In the genomic region with DNA sequence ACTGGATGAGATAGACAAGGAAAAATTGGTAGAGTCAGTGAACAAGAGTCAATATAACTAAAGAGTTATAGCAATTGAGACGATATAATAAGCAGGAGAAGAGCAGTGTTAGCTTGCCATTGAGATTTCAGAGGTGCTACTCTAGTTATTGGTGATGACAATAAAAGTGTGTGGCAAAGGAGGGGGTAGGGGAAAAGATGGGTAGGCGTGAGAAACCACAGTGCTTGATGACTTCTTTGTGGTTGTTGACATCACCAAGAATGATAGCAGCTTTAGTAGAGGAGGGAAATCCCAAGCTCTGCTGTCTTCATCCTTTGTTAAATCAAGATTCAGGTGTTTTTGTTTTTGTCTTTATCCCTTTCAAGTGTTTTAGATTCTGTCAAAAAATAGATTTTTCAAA, we compare ENCODE assay signal across 8 cellular contexts.
A peak's percentile ranks its signal among the peaks of the same experiment; 100 is the strongest.
DNase-seq lines count a peak whose midpoint lies in the region; ATAC-seq and TF ChIP-seq lines count a peak whose summit lies in the region.

No MANE protein-coding gene starts in this region.

- H3K27ac Mint-ChIP-seq in GM23338, result no peak overlapping the region

- no peaks in the 10 kb centered on the region for H3K27me3 ChIP-seq in GM23338 (ENCODE audit: insufficient read depth)

- no peaks in the 10 kb centered on the region for H3F3A ChIP-seq in GM23338 (replicated peaks; ENCODE audit: low read depth)

- no peak overlapping the region for H3K4me3 ChIP-seq in GM23338

- no peaks in the 10 kb centered on the region for H4K20me1 ChIP-seq in GM23338 (replicated peaks; ENCODE audit: insufficient read depth)

- no peak overlapping the region for H3K4me2 ChIP-seq in GM23338

- H3K4me3 Mint-ChIP-seq in GM23338, result no peak overlapping the region

- peaks cover 3% of the 10 kb centered on the region; the same call in 1 of the 3 replicates for H3K4me1 Mint-ChIP-seq in GM23338

- no peak overlapping the region for H3K27ac ChIP-seq in GM23338 (ENCODE audit: low read depth)

- H3K27me3 Mint-ChIP-seq in GM23338 (ENCODE audit: insufficient read depth, low read depth, poor library complexity), result no peaks in the 10 kb centered on the region

- DNase-seq in HT1080 (ENCODE audit: low read depth) (peak; percentile 9), NCI-H526 treated with DMSO at 0.1 percent for 48 hours (lab: John Stamatoyannopoulos, UW) (no peak), NCI-H1417 (lab: John Stamatoyannopoulos, UW) (no peak), GM23338 (ENCODE audit: low spot score) (no peak), inferior parietal cortex (ENCODE audit: extremely low spot score) (no peak)
- peak; percentile 68 for DNase-seq in activated naive CD4-positive, alpha-beta T cell treated with anti-CD3 and anti-CD28 coated beads, Interleukin-2, amount 50 U/mL, for 16 hours
- peak; percentile 17 to 43 for DNase-seq in stimulated activated CD8-positive, alpha-beta memory T cell treated with anti-CD3 and anti-CD28 coated beads, Interleukin-2, amount 100 ng/mL, for 48 hours (ENCODE audit: low read depth in 2 of 2)

- no peak overlapping the region for H2AFZ ChIP-seq in GM23338

- TF ChIP-seq CTCF in GM23338 (conservative IDR thresholded peaks at IDR 0.05; ENCODE audit: low read depth in 2 of 2), result no peak

- peaks cover 3% of the 10 kb centered on the region; the same call in 2 of the 3 replicates for H3K9me3 Mint-ChIP-seq in GM23338

- ATAC-seq in GM21390 (IDR thresholded peaks at IDR 0.05; ENCODE audit: unreplicated experiment) (peak; percentile 92), GM23338 (no peak)

- H3K36me3 ChIP-seq in GM23338 (ENCODE audit: insufficient read depth), result no peaks in the 10 kb centered on the region

- no peaks in the 10 kb centered on the region for H3K9me2 ChIP-seq in GM23338 (ENCODE audit: insufficient read depth)

- no peaks in the 10 kb centered on the region for H3K79me2 ChIP-seq in GM23338 (replicated peaks; ENCODE audit: insufficient read depth)

- H3K4me1 ChIP-seq in GM23338 (ENCODE audit: insufficient read depth), result no peaks in the 10 kb centered on the region

- no peaks in the 10 kb centered on the region; the same call in 2 of the 3 replicates for H3K36me3 Mint-ChIP-seq in GM23338 (ENCODE audit: low read depth)

TF ChIP-seq in GM23338, 12 proteins besides CTCF, POLR2A, EP300 and RAD21:
- TF ChIP-seq NANOG (IDR thresholded peaks at IDR 0.05; ENCODE audit: borderline replicate concordance), result no peak
- TF ChIP-seq JUNB (IDR thresholded peaks at IDR 0.05; ENCODE audit: unreplicated experiment), result no peak
- no peak for TF ChIP-seq ZNF331 (CRISPR knock-in tag; IDR thresholded peaks at IDR 0.05; ENCODE audit: low read depth)

Comparison
In these comparisons a context has a peak if more than half of its experiments do, and no peak if none do; other contexts are left out.
1. DNase-seq: peak in HT1080 (single experiment), activated naive CD4-positive, alpha-beta T cell treated with anti-CD3 and anti-CD28 coated beads, Interleukin-2, amount 50 U/mL, for 16 hours (single experiment) and stimulated activated CD8-positive, alpha-beta memory T cell treated with anti-CD3 and anti-CD28 coated beads, Interleukin-2, amount 100 ng/mL, for 48 hours (2 of 2); none in NCI-H526 treated with DMSO at 0.1 percent for 48 hours (single experiment), NCI-H1417 (0 of 3), GM23338 (single experiment) and inferior parietal cortex (single experiment).